Comparison of ENCODE assay signal across 1 cellular context in the genomic region with DNA sequence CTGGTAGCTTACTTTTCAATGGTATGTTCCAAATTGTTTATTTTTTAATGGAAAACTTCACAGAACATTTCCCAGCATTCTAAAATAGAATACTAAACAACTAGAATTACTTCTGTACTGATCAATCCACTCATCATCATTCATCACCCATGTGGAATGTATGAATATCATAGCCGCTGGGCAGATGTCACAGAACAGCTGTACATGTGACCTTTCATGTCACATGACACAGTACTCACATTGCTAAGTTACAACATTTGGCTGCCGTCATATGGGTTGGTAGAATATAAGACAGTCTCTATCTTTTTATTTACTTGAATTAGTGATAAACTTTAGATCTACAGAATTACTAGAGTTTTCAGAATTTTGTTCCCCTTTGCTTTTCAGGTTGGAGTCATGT.
TF ChIP-seq lines count a peak whose summit lies in the region.

No MANE protein-coding gene starts in this region.

TF ChIP-seq in A549, 52 proteins besides CTCF, POLR2A, EP300 and RAD21 (continued from another document):
- TF ChIP-seq, protein P1, sequence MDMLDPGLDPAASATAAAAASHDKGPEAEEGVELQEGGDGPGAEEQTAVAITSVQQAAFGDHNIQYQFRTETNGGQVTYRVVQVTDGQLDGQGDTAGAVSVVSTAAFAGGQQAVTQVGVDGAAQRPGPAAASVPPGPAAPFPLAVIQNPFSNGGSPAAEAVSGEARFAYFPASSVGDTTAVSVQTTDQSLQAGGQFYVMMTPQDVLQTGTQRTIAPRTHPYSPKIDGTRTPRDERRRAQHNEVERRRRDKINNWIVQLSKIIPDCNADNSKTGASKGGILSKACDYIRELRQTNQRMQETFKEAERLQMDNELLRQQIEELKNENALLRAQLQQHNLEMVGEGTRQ (IDR thresholded peaks at IDR 0.05): peak; percentile 70
- TF ChIP-seq MAX (IDR thresholded peaks at IDR 0.05): no peak
- TF ChIP-seq, protein P2, sequence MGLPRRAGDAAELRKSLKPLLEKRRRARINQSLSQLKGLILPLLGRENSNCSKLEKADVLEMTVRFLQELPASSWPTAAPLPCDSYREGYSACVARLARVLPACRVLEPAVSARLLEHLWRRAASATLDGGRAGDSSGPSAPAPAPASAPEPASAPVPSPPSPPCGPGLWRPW (IDR thresholded peaks at IDR 0.05): no peak
TF ChIP-seq in A549: peak in this region for 1.
